Comparison of ENCODE assay signal across 15 cellular contexts in the genomic region with DNA sequence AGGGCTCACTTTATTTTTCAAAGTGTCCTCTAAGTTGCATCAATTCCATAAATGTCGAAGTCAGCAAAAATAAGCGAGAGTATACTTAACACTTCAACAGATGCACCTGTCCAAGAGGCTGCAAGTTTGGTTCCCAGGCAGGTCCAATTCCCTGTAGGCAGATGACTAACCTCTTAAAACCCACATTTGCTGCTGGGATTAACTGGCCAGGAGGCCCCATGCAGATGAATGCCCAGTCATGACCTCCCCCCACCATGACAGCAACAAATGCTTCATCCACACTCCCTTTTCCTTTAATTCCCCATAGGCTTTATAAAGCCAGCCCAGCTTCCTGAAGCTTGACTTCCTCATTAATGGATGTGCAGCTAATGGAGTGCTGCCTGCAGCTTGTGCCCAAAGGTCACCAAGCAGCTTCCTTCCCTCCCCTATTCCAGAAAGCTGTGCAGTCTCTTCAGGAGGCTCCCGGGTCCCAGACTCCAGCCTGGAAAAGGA. TPM values are rescaled to one million over a fixed set of nuclear protein-coding genes. Genes with fewer than 3 reads are reported as not detected.
DNase-seq lines count a peak whose midpoint lies in the region; ATAC-seq and TF ChIP-seq lines count a peak whose summit lies in the region.
"Had no signal": no experiment of that assay in that cellular context is flagged by ENCODE, and none has a peak within 500 bp of the region (broad histone marks: within the 10 kb centered on the region; RNA-seq: fewer than 3 reads in every experiment).

No MANE protein-coding gene starts in this region.

- TF ChIP-seq CTCF in VCaP (conservative IDR thresholded peaks at IDR 0.05) (no peak), right lobe of liver (IDR thresholded peaks at IDR 0.05) (no peak), BE2C (IDR thresholded peaks at IDR 0.05; ENCODE audit: low read depth, low read length) (no peak)

- peak; percentile 9 to 41 (median 26) for ATAC-seq in right lobe of liver
- ATAC-seq: activated naive CD4-positive, alpha-beta T cell treated with anti-CD3 and anti-CD28 coated beads, Interleukin-2, amount 50 U/mL, for 72 hours had no signal

- 79% methylated on average over 2 of the region's 3 CpGs for WGBS in right lobe of liver (ENCODE audit: insufficient coverage, low coverage, low lambda C conversion rate, missing lambda C conversion rate)

- DNase-seq in NCI-H1105 treated with DMSO at 0.1 percent for 48 hours (lab: John Stamatoyannopoulos, UW) (peak; percentile 25), NCI-H1105 (lab: John Stamatoyannopoulos, UW) (no peak), right lobe of liver (no peak), stromal cell of bone marrow (ENCODE audit: low read depth) (peak; percentile 28), BE2C (no peak), NCI-H2196 treated with DMSO at 0.1 percent for 48 hours (lab: John Stamatoyannopoulos, UW; ENCODE audit: unreplicated experiment) (no peak), NCI-H1930 (lab: John Stamatoyannopoulos, UW) (no peak)
- DNase-seq: activated B cell treated with CpG ODN at 0.5 μM for 24 hours; central memory CD4-positive, alpha-beta T cell; H9; KG1; NCI-H2107; OCI-M1 had no signal

- no peaks in the 10 kb centered on the region for H3K36me3 ChIP-seq in right lobe of liver
- no peaks in the 10 kb centered on the region for H3K36me3 ChIP-seq in BE2C

- no peak for TF ChIP-seq POLR2A in right lobe of liver (IDR thresholded peaks at IDR 0.05)

- no peak overlapping the region for H3K4me3 ChIP-seq in right lobe of liver
- H3K4me3 ChIP-seq in BE2C (ENCODE audit: low read depth, low read length), result no peak overlapping the region

- no peaks in the 10 kb centered on the region for H3K4me1 ChIP-seq in right lobe of liver
- peaks cover 3% of the 10 kb centered on the region for H3K4me1 ChIP-seq in BE2C

- no peaks in the 10 kb centered on the region for H3K27me3 ChIP-seq in right lobe of liver
- no peaks in the 10 kb centered on the region for H3K27me3 ChIP-seq in BE2C

- H3K27ac ChIP-seq in VCaP, result peak overlapping the region; percentile 70
- H3K27ac ChIP-seq in right lobe of liver, result no peak overlapping the region

- intact Hi-C loops in right lobe of liver (cut with DNase I), result no loop called here

- H3K9me3 ChIP-seq in right lobe of liver, result no peaks in the 10 kb centered on the region
- no peaks in the 10 kb centered on the region for H3K9me3 ChIP-seq in BE2C

RNA-seq across cellular contexts. Expression of gene REEP1, which starts 35.7 kb away (rescaled TPM):
- total RNA-seq in right lobe of liver, result 1 to 10 TPM in 2 of 6 experiments, under 1 TPM in 4; 0.61 to 1.8 (median 0.85) TPM
- polyA plus RNA-seq in BE2C (2012; ENCODE audit: insufficient read depth, insufficient read length, low read depth), result 1.1 TPM
- total RNA-seq: activated B cell treated with CpG ODN at 0.5 μM for 24 hours had no signal

Comparison
In these comparisons a context has a peak if more than half of its experiments do, and no peak if none do; other contexts are left out.
1. DNase-seq: peak in NCI-H1105 treated with DMSO at 0.1 percent for 48 hours (single experiment) and stromal cell of bone marrow (single experiment); none in NCI-H1105 (single experiment), right lobe of liver (0 of 3), BE2C (single experiment), NCI-H2196 treated with DMSO at 0.1 percent for 48 hours (single experiment) and NCI-H1930 (0 of 2).